Comparison of ENCODE assay signal across 15 cellular contexts in genomic region chr14:39781466-39781865, GRCh38.
DNase-seq lines count a peak whose midpoint lies in the region; ATAC-seq, FAIRE-seq and TF ChIP-seq lines count a peak whose summit lies in the region.
"Had no signal": no experiment of that assay in that cellular context is flagged by ENCODE, and none has a peak within 500 bp of the region (broad histone marks: within the 10 kb centered on the region; RNA-seq: fewer than 3 reads in every experiment).

No MANE protein-coding gene starts in this region.

- no peaks in the 10 kb centered on the region for H3K27me3 ChIP-seq in HepG2 (ENCODE audit: control insufficient read depth in 1 of 2, insufficient read depth in 2 of 2, low read length in 2 of 2)
- no peaks in the 10 kb centered on the region for H3K27me3 ChIP-seq in right lobe of liver
- H3K27me3 ChIP-seq in neural progenitor cell: no peaks in the 10 kb centered on the region
- H3K27me3 ChIP-seq: BLaER1 had no signal

- H3K79me2 ChIP-seq in HepG2 (ENCODE audit: insufficient read depth, low read length) (no peaks in the 10 kb centered on the region), neural progenitor cell (ENCODE audit: low read depth) (no peaks in the 10 kb centered on the region)

- TF ChIP-seq CTCF in HepG2 (CRISPR knock-in tag; IDR thresholded peaks at IDR 0.05) (no peak), right lobe of liver (IDR thresholded peaks at IDR 0.05) (no peak), neural progenitor cell (IDR thresholded peaks at IDR 0.05) (no peak), omental fat pad (IDR thresholded peaks at IDR 0.05) (no peak)

- H3K4me3 ChIP-seq in HepG2 (replicated peaks in 1 of 3; ENCODE audit: insufficient read depth in 1 of 3, low read depth in 2 of 3, low read length in 3 of 3) (no peak overlapping the region), right lobe of liver (no peak overlapping the region), neural progenitor cell (no peak overlapping the region)
- H3K4me3 ChIP-seq: BLaER1, GM23248, HAP-1 had no signal

- H3K36me3 Mint-ChIP-seq in neural progenitor cell: peaks cover 3% of the 10 kb centered on the region
- H3K36me3 Mint-ChIP-seq: CD8-positive, alpha-beta memory T cell had no signal

- no peak for TF ChIP-seq RAD21 in HepG2 (CRISPR knock-in tag; IDR thresholded peaks at IDR 0.05)

- H2AFZ ChIP-seq in HepG2 (ENCODE audit: low read length) (no peak overlapping the region), neural progenitor cell (replicated peaks) (peak overlapping the region; percentile 21)
- H2AFZ ChIP-seq: GM23248 had no signal

- H3K4me1 ChIP-seq in HepG2 (ENCODE audit: insufficient read depth, low read length) (no peaks in the 10 kb centered on the region), right lobe of liver (no peaks in the 10 kb centered on the region), neural progenitor cell (peaks cover 10% of the 10 kb centered on the region)
- H3K4me1 ChIP-seq: BLaER1, Caco-2, HAP-1 had no signal

- DNase-seq in HepG2 (ENCODE audit: low spot score) (no peak), right lobe of liver (no peak), cerebellar cortex (ENCODE audit: low spot score) (peak; percentile 0), neural progenitor cell (ENCODE audit: low spot score) (no peak), kidney glomerular epithelial cell (lab: John Stamatoyannopoulos, UW) (no peak), NCI-H1048 (lab: John Stamatoyannopoulos, UW) (no peak), omental fat pad (ENCODE audit: low spot score) (no peak)
- DNase-seq: Caco-2; CD8-positive, alpha-beta memory T cell; DND-41; GF-D8; GM23248 had no signal

- in situ Hi-C loops in HepG2 (cut with HindIII; ENCODE audit: extremely low pct_ligation_motif_present, low pct_unique_long_range_greater_than_20kb): no loop called here

- no peaks in the 10 kb centered on the region for H3K9me3 ChIP-seq in HepG2 (ENCODE audit: low read length)
- H3K9me3 ChIP-seq in right lobe of liver: no peaks in the 10 kb centered on the region
- no peaks in the 10 kb centered on the region for H3K9me3 ChIP-seq in neural progenitor cell (ENCODE audit: low read depth)
- H3K9me3 ChIP-seq: BLaER1, Caco-2, HAP-1 had no signal

- no peak overlapping the region for H3K4me2 ChIP-seq in HepG2 (ENCODE audit: low read depth, low read length)
- H3K4me2 ChIP-seq in neural progenitor cell: no peak overlapping the region
- H3K4me2 ChIP-seq: BLaER1 had no signal

- ATAC-seq in HepG2 (peak; percentile 71), right lobe of liver (no peak), omental fat pad (ENCODE audit: low FRiP score) (no peak)

- no peak overlapping the region for H3K4me3 Mint-ChIP-seq in neural progenitor cell
- H3K4me3 Mint-ChIP-seq: CD8-positive, alpha-beta memory T cell had no signal

- intact Hi-C loops in HepG2 (cut with micrococcal nuclease; ENCODE audit: unreplicated experiment) (no loop called here), right lobe of liver (cut with DNase I) (no loop called here)

- H3K36me3 ChIP-seq in HepG2 (replicated peaks in 1 of 2; ENCODE audit: control insufficient read depth in 1 of 2, insufficient read depth in 2 of 2, low read length in 2 of 2): no peaks in the 10 kb centered on the region
- H3K36me3 ChIP-seq in right lobe of liver: no peaks in the 10 kb centered on the region
- no peaks in the 10 kb centered on the region for H3K36me3 ChIP-seq in neural progenitor cell
- H3K36me3 ChIP-seq: BLaER1, HAP-1 had no signal

- no peaks in the 10 kb centered on the region for H3F3A ChIP-seq in neural progenitor cell (ENCODE audit: low read depth)

- CTCF ChIA-PET in HepG2 (lab: Yijun Ruan, JAX; ENCODE audit: low intra/inter-chr PET ratio, low total read pairs): no interaction called here

- POLR2A ChIA-PET in HepG2 (lab: Yijun Ruan, JAX): no interaction called here

- H3K27me3 Mint-ChIP-seq in neural progenitor cell (ENCODE audit: insufficient read depth, low read depth): no peaks in the 10 kb centered on the region

- TF ChIP-seq EP300 in HepG2 (IDR thresholded peaks at IDR 0.05; ENCODE audit: low read depth in 2 of 2, low read length in 2 of 2): no peak
- TF ChIP-seq EP300 in HepG2 (CRISPR knock-in tag; IDR thresholded peaks at IDR 0.05; ENCODE audit: borderline replicate concordance): no peak

- no peak overlapping the region for H3K27ac ChIP-seq in HepG2 (ENCODE audit: extremely low read length, insufficient read depth, low read length)
- H3K27ac ChIP-seq in right lobe of liver: no peak overlapping the region
- H3K27ac ChIP-seq in neural progenitor cell: no peak overlapping the region
- H3K27ac ChIP-seq: 22Rv1, BLaER1, GM23248 had no signal

- no peak for FAIRE-seq in HepG2 (lab: Jason Lieb, UNC)

- H3K27ac Mint-ChIP-seq in neural progenitor cell: peak overlapping the region; percentile 64
- H3K27ac Mint-ChIP-seq: CD8-positive, alpha-beta memory T cell had no signal

- WGBS in HepG2 (ENCODE audit: low lambda C conversion rate): 10% methylated on average over 5 of the region's 5 CpGs
- WGBS in right lobe of liver (ENCODE audit: insufficient coverage, low coverage, low lambda C conversion rate, missing lambda C conversion rate): 70% methylated on average over 3 of the region's 5 CpGs

- H4K20me1 ChIP-seq in HepG2 (ENCODE audit: insufficient read depth, low read length) (no peaks in the 10 kb centered on the region), neural progenitor cell (ENCODE audit: low read depth) (no peaks in the 10 kb centered on the region)
- H4K20me1 ChIP-seq: BLaER1 had no signal

- H3K9ac ChIP-seq in HepG2 (ENCODE audit: insufficient read depth, low read depth, low read length): no peak overlapping the region
- no peak overlapping the region for H3K9ac ChIP-seq in neural progenitor cell
- H3K9ac ChIP-seq: BLaER1, GM23248 had no signal

- no TSS peak for BruUV-seq in HepG2 (replicated peaks; lab: Mats Ljungman, UMichigan)

- peaks cover 10% of the 10 kb centered on the region for H3K4me1 Mint-ChIP-seq in neural progenitor cell
- H3K4me1 Mint-ChIP-seq: CD8-positive, alpha-beta memory T cell had no signal

- TF ChIP-seq POLR2A in HepG2 (IDR thresholded peaks at IDR 0.05; ENCODE audit: insufficient read depth in 1 of 2, low read depth in 2 of 2, low read length in 2 of 2): no peak
- no peak for TF ChIP-seq POLR2A in right lobe of liver (IDR thresholded peaks at IDR 0.05)

- H3K9me3 Mint-ChIP-seq in neural progenitor cell: peaks cover 19% of the 10 kb centered on the region

TF ChIP-seq in HepG2, 621 proteins besides CTCF, POLR2A, EP300 and RAD21:
- no peak for TF ChIP-seq SRSF1 (optimal IDR thresholded peaks at IDR 0.05; ENCODE audit: low read depth, low read length)
- no peak for TF ChIP-seq NR1H2 (CRISPR knock-in tag; IDR thresholded peaks at IDR 0.05; ENCODE audit: borderline replicate concordance, low read depth)
- no peak for TF ChIP-seq CREBL2 (CRISPR knock-in tag; IDR thresholded peaks at IDR 0.05; ENCODE audit: borderline replicate concordance)
- no peak for TF ChIP-seq ZNF557 (CRISPR knock-in tag; IDR thresholded peaks at IDR 0.05)
- no peak for TF ChIP-seq ZNF775 (CRISPR knock-in tag; IDR thresholded peaks at IDR 0.05; ENCODE audit: borderline replicate concordance)
- no peak for TF ChIP-seq SETDB1 (CRISPR knock-in tag; IDR thresholded peaks at IDR 0.05; ENCODE audit: borderline replicate concordance)
- TF ChIP-seq FOXC1 (CRISPR knock-in tag; IDR thresholded peaks at IDR 0.05; ENCODE audit: borderline replicate concordance): no peak
- peak; percentile 2; the same call in 1 of the 2 replicates for TF ChIP-seq ZNF329 (CRISPR knock-in tag; IDR thresholded peaks at IDR 0.05; ENCODE audit: low read depth)
- TF ChIP-seq SMYD3 (CRISPR knock-in tag; IDR thresholded peaks at IDR 0.05): no peak
- no peak for TF ChIP-seq POLR2AphosphoS2 (IDR thresholded peaks at IDR 0.05; ENCODE audit: low read depth, low read length)
- no peak for TF ChIP-seq ZBTB1 (CRISPR knock-in tag; IDR thresholded peaks at IDR 0.05; ENCODE audit: borderline replicate concordance)
- no peak for TF ChIP-seq CBX2 (IDR thresholded peaks at IDR 0.05; ENCODE audit: low read depth, low read length)
- TF ChIP-seq CBX2 (CRISPR knock-in tag; IDR thresholded peaks at IDR 0.05; ENCODE audit: low read depth): no peak
- no peak for TF ChIP-seq SIX1 (CRISPR knock-in tag; IDR thresholded peaks at IDR 0.05; ENCODE audit: borderline replicate concordance)
- TF ChIP-seq ZNF556 (CRISPR knock-in tag; IDR thresholded peaks at IDR 0.05; ENCODE audit: borderline replicate concordance): peak; percentile 43; the same call in 1 of the 2 replicates
- no peak for TF ChIP-seq ZNF883 (CRISPR knock-in tag; IDR thresholded peaks at IDR 0.05; ENCODE audit: not compliant biosample characterization)
- TF ChIP-seq ZNF768 (CRISPR knock-in tag; IDR thresholded peaks at IDR 0.05): no peak
